ENCODE assay signal across 9 cellular contexts in genomic region chr4:73127839-73128448, GRCh38. TPM values are rescaled to one million over a fixed set of nuclear protein-coding genes. Genes with fewer than 3 reads are reported as not detected.
DNase-seq lines count a peak whose midpoint lies in the region; ATAC-seq, FAIRE-seq and TF ChIP-seq lines count a peak whose summit lies in the region.
"Had no signal": no experiment of that assay in that cellular context is flagged by ENCODE, and none has a peak within 500 bp of the region (broad histone marks: within the 10 kb centered on the region; RNA-seq: fewer than 3 reads in every experiment).

No MANE protein-coding gene starts in this region.

- peak in 1 of 2 experiments; percentile 16; a peak in 2 of 4 replicates for TF ChIP-seq RAD21 in K562 (CRISPR knock-in tag; conservative IDR thresholded peaks at IDR 0.05 in 1 of 2, IDR thresholded peaks at IDR 0.05 in 1 of 2)

- FAIRE-seq in HTR-8/SVneo (lab: Jason Lieb, UNC) (no peak), K562 (lab: Jason Lieb, UNC) (no peak)
- FAIRE-seq: pancreas had no signal

- H3K36me3 Mint-ChIP-seq in MCF 10A (ENCODE audit: insufficient read depth, unreplicated experiment): peaks cover 83% of the 10 kb centered on the region

- BruUV-seq in MCF 10A (replicated peaks; lab: Mats Ljungman, UMichigan) (no TSS peak), K562 (replicated peaks; lab: Mats Ljungman, UMichigan) (no TSS peak)

- POLR2A ChIA-PET in MCF 10A (lab: Yijun Ruan, JAX): interaction anchor here (0.6 to 2.3 kb wide), 4 partner anchors 38 to 129 kb away, joined by 3 to 11 read pairs (median 4); no protein-coding TSS in a partner anchor
- POLR2A ChIA-PET in K562 (lab: Yijun Ruan, JAX): interaction anchor here (1.1 to 1.5 kb wide), 3 partner anchors 10 to 21 kb away, joined by 3 to 4 read pairs (median 3); no protein-coding TSS in a partner anchor

- no peak overlapping the region for H3K27ac ChIP-seq in breast epithelium
- no peak overlapping the region for H3K27ac ChIP-seq in K562 (ENCODE audit: extremely low read depth, low read depth, low read length)
- no peak overlapping the region for H3K27ac ChIP-seq in right lobe of liver
- H3K27ac ChIP-seq in sigmoid colon: no peak overlapping the region
- H3K27ac ChIP-seq: pancreas had no signal

- no peaks in the 10 kb centered on the region for H3K9me1 ChIP-seq in K562 (ENCODE audit: control insufficient read depth, insufficient read depth, low read length)

- TF ChIP-seq EP300 in K562 (IDR thresholded peaks at IDR 0.05; ENCODE audit: low read length): no peak
- no peak for TF ChIP-seq EP300 in sigmoid colon (IDR thresholded peaks at IDR 0.05)

- no peaks in the 10 kb centered on the region for H3K9me3 Mint-ChIP-seq in MCF 10A (ENCODE audit: unreplicated experiment)

- 66% methylated on average over 3 of the region's 3 CpGs for WGBS in K562 (ENCODE audit: insufficient coverage, low coverage, missing lambda C conversion rate)
- 100% methylated on average over 3 of the region's 3 CpGs for WGBS in right lobe of liver (ENCODE audit: insufficient coverage, low coverage, low lambda C conversion rate, missing lambda C conversion rate)
- 79 to 85% methylated on average over 3 of the region's 3 CpGs for WGBS in sigmoid colon, 2 donors

- H2AFZ ChIP-seq in K562 (ENCODE audit: low read depth, low read length): no peak overlapping the region

- no peaks in the 10 kb centered on the region for H3K27me3 Mint-ChIP-seq in MCF 10A (ENCODE audit: insufficient read depth, unreplicated experiment)

- TF ChIP-seq CTCF in MCF 10A (IDR thresholded peaks at IDR 0.05; ENCODE audit: unreplicated experiment) (no peak), breast epithelium (IDR thresholded peaks at IDR 0.05) (peak in 1 of 3 donors; percentile 10), K562 (IDR thresholded peaks at IDR 0.05 in 2 of 3, conservative IDR thresholded peaks at IDR 0.05 in 1 of 3; ENCODE audit: insufficient read depth in 2 of 3, low read depth in 1 of 3, low read length in 3 of 3) (peak; percentile 8 to 26 (median 24); a peak in 2 of 6 replicates), right lobe of liver (IDR thresholded peaks at IDR 0.05) (peak in 3 of 4 donors; percentile 20 to 31 (median 21)), sigmoid colon (IDR thresholded peaks at IDR 0.05) (peak in 2 of 4 experiments; percentile 19)

- H3K4me2 ChIP-seq in K562 (ENCODE audit: insufficient read depth, low read length): no peak overlapping the region

- in situ Hi-C loops in K562 (cut with MboI): no loop called here

- H4K20me1 ChIP-seq in K562 (replicated peaks; ENCODE audit: control insufficient read depth, insufficient read depth, low read length): no peaks in the 10 kb centered on the region

- H3K4me3 Mint-ChIP-seq in MCF 10A (ENCODE audit: unreplicated experiment): no peak overlapping the region

- H3K27me3 ChIP-seq in breast epithelium (no peaks in the 10 kb centered on the region), K562 (ENCODE audit: control insufficient read depth in 2 of 2, insufficient read depth in 2 of 2, low read length in 2 of 2) (no peaks in the 10 kb centered on the region), right lobe of liver (no peaks in the 10 kb centered on the region), sigmoid colon (no peaks in the 10 kb centered on the region)
- H3K27me3 ChIP-seq: pancreas had no signal

- TF ChIP-seq POLR2A in breast epithelium (IDR thresholded peaks at IDR 0.05) (no peak), K562 (conservative IDR thresholded peaks at IDR 0.05) (no peak), right lobe of liver (IDR thresholded peaks at IDR 0.05) (no peak), sigmoid colon (IDR thresholded peaks at IDR 0.05) (no peak)

- H3K4me1 ChIP-seq in breast epithelium: no peaks in the 10 kb centered on the region
- H3K4me1 ChIP-seq in K562 (replicated peaks in 1 of 2; ENCODE audit: control insufficient read depth in 2 of 2, insufficient read depth in 2 of 2, low read length in 2 of 2): no peaks in the 10 kb centered on the region
- H3K4me1 ChIP-seq in right lobe of liver: no peaks in the 10 kb centered on the region
- no peaks in the 10 kb centered on the region for H3K4me1 ChIP-seq in sigmoid colon
- H3K4me1 ChIP-seq: pancreas had no signal

- ATAC-seq in K562 (peak; percentile 89), right lobe of liver (peak; percentile 66 to 74 (median 69)), GM21737 (IDR thresholded peaks at IDR 0.05; ENCODE audit: unreplicated experiment) (no peak)

- H3K27ac Mint-ChIP-seq in MCF 10A (ENCODE audit: low read depth, unreplicated experiment): no peak overlapping the region

- H3K36me3 ChIP-seq in breast epithelium: no peaks in the 10 kb centered on the region
- H3K36me3 ChIP-seq in K562 (ENCODE audit: control insufficient read depth, insufficient read depth, low read length): peaks cover 85% of the 10 kb centered on the region
- peaks cover 0 to 27% (median 15%) of the 10 kb centered on the region in 4 donors for H3K36me3 ChIP-seq in right lobe of liver
- peaks cover 0 to 71% (median 19%) of the 10 kb centered on the region in 4 donors for H3K36me3 ChIP-seq in sigmoid colon

- H3K4me3 ChIP-seq in breast epithelium (no peak overlapping the region), K562 (no peak overlapping the region), right lobe of liver (no peak overlapping the region), sigmoid colon (no peak overlapping the region)
- H3K4me3 ChIP-seq: pancreas had no signal

- intact Hi-C loops in MCF 10A (cut with micrococcal nuclease) (loop anchor here (1.0 kb wide), 1 partner anchor 129 kb away; no protein-coding TSS in a partner anchor), breast epithelium (cut with DNase I; ENCODE audit: low total_unique reads) (no loop called here), K562 (cut with micrococcal nuclease) (loop anchor here (5.0 kb wide), 1 partner anchor 129 kb away; the partner anchor contains the start of gene ANKRD17), right lobe of liver (cut with DNase I) (no loop called here), sigmoid colon (cut with DNase I) (loop anchor here (10.0 kb wide), 1 partner anchor 127 kb away; the partner anchor contains the start of gene ANKRD17)

- DNase-seq in MCF 10A (ENCODE audit: unreplicated experiment) (peak; percentile 22), breast epithelium (ENCODE audit: low spot score in 2 of 2) (no peak), HTR-8/SVneo (ENCODE audit: insufficient read length, low spot score) (peak; percentile 4), K562 (ENCODE audit: extremely low read depth in 1 of 4, low spot score in 3 of 4) (peak in 2 of 4 experiments; percentile 13 to 16), right lobe of liver (no peak), cortex of kidney (lab: John Stamatoyannopoulos, UW) (no peak), sigmoid colon (no peak)
- DNase-seq: pancreas had no signal

- peaks cover 17% of the 10 kb centered on the region; the same call in 2 of the 3 replicates for H3K79me2 ChIP-seq in K562 (ENCODE audit: control insufficient read depth, insufficient read depth, low read length)

- CTCF ChIA-PET in MCF 10A (lab: Yijun Ruan, JAX) (interaction anchor here (0.5 to 4.6 kb wide), 8 partner anchors 10 to 129 kb away, joined by 3 to 26 read pairs (median 4); no protein-coding TSS in a partner anchor), K562 (lab: Yijun Ruan, JAX; ENCODE audit: low intra/inter-chr PET ratio) (no interaction called here)

- H3K4me1 Mint-ChIP-seq in MCF 10A (ENCODE audit: insufficient read depth, unreplicated experiment): no peaks in the 10 kb centered on the region

- H3K9me3 ChIP-seq in breast epithelium (no peaks in the 10 kb centered on the region), K562 (replicated peaks; ENCODE audit: control insufficient read depth, insufficient read depth, low read depth, low read length) (no peaks in the 10 kb centered on the region), right lobe of liver (no peaks in the 10 kb centered on the region), sigmoid colon (no peaks in the 10 kb centered on the region)
- H3K9me3 ChIP-seq: pancreas had no signal

- no peak overlapping the region for H3K9ac ChIP-seq in K562 (ENCODE audit: insufficient read depth in 1 of 2, low read depth in 2 of 2, low read length in 2 of 2)

TF ChIP-seq in K562, 482 proteins besides CTCF, POLR2A, EP300 and RAD21 (continues in another document):
- peak; percentile 90 for TF ChIP-seq PKNOX1 (IDR thresholded peaks at IDR 0.05)
- peak; percentile 9 for TF ChIP-seq MEIS2 (IDR thresholded peaks at IDR 0.05; ENCODE audit: partially characterized antibody)
- peak; percentile 82 for TF ChIP-seq ZNF41 (CRISPR knock-in tag; conservative IDR thresholded peaks at IDR 0.05)
- TF ChIP-seq ZBED1 (IDR thresholded peaks at IDR 0.05): no peak

RNA-seq across cellular contexts. Expression of gene COX18, which starts 58.4 kb away (rescaled TPM):
- total RNA-seq in MCF 10A (2022) (19.1 and 19.7 TPM in 2 replicates), breast epithelium (10 to 100 TPM; 18.0 to 33.4 (median 19.0) TPM), K562 (2014; rRNA removed) (17.3 and 19.8 TPM in 2 replicates), K562 (2014; rRNA removed; fragmentation: Illumina TruSeq; extraction: Trizol) (14.7 and 17.0 TPM in 2 replicates), K562 (2015; rRNA removed; fragmentation: Illumina TruSeq; extraction: Trizol) (13.3 and 13.6 TPM in 2 replicates), K562 (2021) (15.3 and 17.5 TPM in 2 replicates), right lobe of liver (10 to 100 TPM; 12.4 to 28.9 (median 17.0) TPM), sigmoid colon (10 to 100 TPM in 3 of 4 donors, 1 to 10 TPM in 1; 9.6 to 21.3 (median 16.3) TPM)
- total RNA-seq in K562 (2011; cell fraction: chromatin; rRNA removed; ENCODE audit: low replicate concordance): 7.3 and 10.1 TPM in 2 replicates
- 12.2 and 14.5 TPM in 2 replicates for total RNA-seq in K562 (2011; cell fraction: nucleolus; rRNA removed)
- 12.0 and 13.0 TPM in 2 replicates for total RNA-seq in K562 (2011; cell fraction: nucleoplasm; rRNA removed)
- polyA plus RNA-seq in K562 (2011; rRNA removed) (21.3 and 24.2 TPM in 2 replicates), K562 (2014; fragmentation: Illumina TruSeq; extraction: Trizol) (10.1 and 12.5 TPM in 2 replicates), K562 (2014; fragmentation: Nextera tagmentation; extraction: Ambion mirVana) (1 to 10 TPM; 7.0 to 7.2 TPM), K562 (2014; rRNA removed) (15.4 and 16.7 TPM in 2 replicates), sigmoid colon (10 to 100 TPM in 2 of 3 donors, 1 to 10 TPM in 1; 6.6 to 13.6 (median 10.9) TPM)
- polyA plus RNA-seq in K562 (2011; cell fraction: cytosol; rRNA removed): 22.9 and 27.6 TPM in 2 replicates
- polyA plus RNA-seq in K562 (2011; cell fraction: nucleus; rRNA removed): 11.8 and 14.8 TPM in 2 replicates
- 9.5 and 14.0 TPM in 2 replicates for polyA plus RNA-seq in K562 (2012)
- polyA minus RNA-seq in K562 (2011; rRNA and poly(A)+ RNA removed): 30.4 and 33.5 TPM in 2 replicates
- 15.7 and 25.2 TPM in 2 replicates for polyA minus RNA-seq in K562 (2011; cell fraction: cytosol; rRNA and poly(A)+ RNA removed)
- polyA minus RNA-seq in K562 (2011; cell fraction: nucleus; rRNA and poly(A)+ RNA removed): 9.0 and 11.3 TPM in 2 replicates

Comparison
In these comparisons a context has a peak if more than half of its experiments do, and no peak if none do; other contexts are left out.
1. DNase-seq: peak in MCF 10A (single experiment) and HTR-8/SVneo (single experiment); none in breast epithelium (0 of 2), right lobe of liver (0 of 3), cortex of kidney (single experiment) and sigmoid colon (single experiment).
2. intact Hi-C loops: an anchor here in MCF 10A (1.0 kb wide), K562 (5.0 kb wide) and sigmoid colon (10.0 kb wide); none called in breast epithelium and right lobe of liver.